Comparison of ENCODE assay signal across 20 cellular contexts in the genomic region with DNA sequence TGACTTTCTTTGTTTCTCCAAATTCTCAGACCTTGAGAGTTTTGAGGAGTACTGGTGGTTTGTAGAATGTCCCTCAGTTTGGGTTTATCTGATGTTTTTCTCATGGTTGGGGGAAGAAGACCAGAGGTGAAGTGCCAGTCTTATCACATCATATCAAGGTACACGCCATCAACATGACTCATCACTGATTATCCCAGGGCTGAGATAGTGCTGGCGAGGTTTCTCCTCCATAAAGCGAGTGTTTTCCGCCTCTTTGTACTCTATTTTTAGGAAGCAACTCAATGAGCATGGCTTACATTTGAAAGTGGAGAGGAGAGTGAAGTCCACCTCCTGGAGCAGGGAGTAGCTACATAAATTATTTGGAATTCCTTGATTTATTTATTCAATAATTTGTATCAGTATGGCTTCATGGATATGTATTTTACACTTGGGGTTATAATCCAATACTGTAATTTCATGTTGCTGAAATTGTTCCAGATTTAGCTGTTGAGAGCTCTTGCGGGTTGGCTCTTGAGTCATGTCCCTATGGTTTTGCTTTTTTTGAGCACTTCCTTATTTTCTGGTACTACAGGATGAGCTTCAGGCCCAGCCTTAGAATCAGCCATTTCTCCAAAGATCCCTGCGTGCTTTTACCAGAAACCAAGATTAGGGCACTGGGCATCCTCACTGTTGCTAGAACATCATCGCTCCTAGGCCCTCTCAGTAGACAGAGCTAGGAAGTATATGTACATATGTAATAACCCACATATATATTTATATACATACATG. TPM values are rescaled to one million over a fixed set of nuclear protein-coding genes. Genes with fewer than 3 reads are reported as not detected.
DNase-seq lines count a peak whose midpoint lies in the region; ATAC-seq, FAIRE-seq and TF ChIP-seq lines count a peak whose summit lies in the region.
"Had no signal": no experiment of that assay in that cellular context is flagged by ENCODE, and none has a peak within 500 bp of the region (broad histone marks: within the 10 kb centered on the region; RNA-seq: fewer than 3 reads in every experiment).

No MANE protein-coding gene starts in this region.

- FAIRE-seq in K562 (lab: Jason Lieb, UNC) = peak; percentile 26

- H3K9ac ChIP-seq in HCT116 (ENCODE audit: low read length) (peak overlapping the region; percentile 17), K562 (ENCODE audit: insufficient read depth in 1 of 2, low read depth in 2 of 2, low read length in 2 of 2) (no peak overlapping the region)

- H3K79me2 ChIP-seq in HCT116 (ENCODE audit: insufficient read depth, low read length) (no peaks in the 10 kb centered on the region), K562 (ENCODE audit: control insufficient read depth, insufficient read depth, low read length) (no peaks in the 10 kb centered on the region)

- H3K27ac ChIP-seq in HCT116 (ENCODE audit: low read depth, low read length) (peak overlapping the region; percentile 2; the same call in 1 of the 2 replicates), K562 (ENCODE audit: extremely low read depth, low read depth, low read length) (no peak overlapping the region)
- H3K27ac ChIP-seq: C4-2B, RWPE1, thyroid gland had no signal

- ATAC-seq in HCT116 (peak; percentile 82), K562 (no peak), mucosa of descending colon (peak; percentile 81)
- ATAC-seq in activated T-cell treated with anti-CD3 and anti-CD28 coated beads, Interleukin-2, amount 50 U/mL, for 4 hours = no peak

- POLR2A ChIA-PET in HCT116 (lab: Charles Lee) (no interaction called here), K562 (lab: Yijun Ruan, JAX) (interaction anchor here (1.1 kb wide), 1 partner anchor 10 kb away, joined by 6 read pairs; no protein-coding TSS in a partner anchor), GM10248 (lab: Yijun Ruan, JAX) (no interaction called here)

- no peak for TF ChIP-seq RAD21 in HCT116 (IDR thresholded peaks at IDR 0.05; ENCODE audit: low read depth)
- no peak for TF ChIP-seq RAD21 in K562 (CRISPR knock-in tag; conservative IDR thresholded peaks at IDR 0.05 in 1 of 2, IDR thresholded peaks at IDR 0.05 in 1 of 2)

- peak overlapping the region; percentile 74 for H3K4me2 ChIP-seq in HCT116 (ENCODE audit: low read length)
- peak overlapping the region; percentile 49; the same call in 1 of the 2 replicates for H3K4me2 ChIP-seq in K562 (ENCODE audit: insufficient read depth, low read length)

- in situ Hi-C loops in K562 (cut with MboI) = no loop called here

- H3K9me3 ChIP-seq in HCT116 (ENCODE audit: control insufficient read depth in 1 of 2, insufficient read depth in 1 of 2, low read depth in 1 of 2, low read length in 2 of 2) = no peaks in the 10 kb centered on the region
- H3K9me3 ChIP-seq in K562 (replicated peaks; ENCODE audit: control insufficient read depth, insufficient read depth, low read depth, low read length) = peaks cover 3% of the 10 kb centered on the region; the same call in 1 of the 2 replicates
- peaks cover 1% of the 10 kb centered on the region for H3K9me3 ChIP-seq in mucosa of descending colon
- H3K9me3 ChIP-seq: adrenal gland, thyroid gland had no signal

- H3K9me2 ChIP-seq in HCT116 (ENCODE audit: insufficient read depth) = no peaks in the 10 kb centered on the region

- H3K4me3 ChIP-seq in HCT116 (replicated peaks in 1 of 2; ENCODE audit: low read depth in 1 of 2, low read length in 2 of 2) = peak overlapping the region in 1 of 2 experiments; percentile 42; a peak in 2 of 4 replicates
- no peak overlapping the region for H3K4me3 ChIP-seq in K562
- H3K4me3 ChIP-seq in mucosa of descending colon = no peak overlapping the region
- H3K4me3 ChIP-seq: adrenal gland, thyroid gland had no signal

- peaks cover 37% of the 10 kb centered on the region for H3K27me3 Mint-ChIP-seq in activated T-cell treated with anti-CD3 and anti-CD28 coated beads, Interleukin-2, amount 50 U/mL, for 4 hours (ENCODE audit: low read depth)

- no peaks in the 10 kb centered on the region for H3K36me3 ChIP-seq in HCT116 (ENCODE audit: control insufficient read depth in 1 of 2, insufficient read depth in 2 of 2, low read length in 2 of 2)
- H3K36me3 ChIP-seq in K562 (ENCODE audit: control insufficient read depth, insufficient read depth, low read length) = no peaks in the 10 kb centered on the region
- H3K36me3 ChIP-seq in mucosa of descending colon (ENCODE audit: low read depth) = no peaks in the 10 kb centered on the region
- H3K36me3 ChIP-seq: adrenal gland, thyroid gland had no signal

- peaks cover 10% of the 10 kb centered on the region for H3K9me3 Mint-ChIP-seq in activated T-cell treated with anti-CD3 and anti-CD28 coated beads, Interleukin-2, amount 50 U/mL, for 4 hours

- peak overlapping the region; percentile 100 for H2AFZ ChIP-seq in HCT116 (ENCODE audit: low read depth, low read length, poor library complexity, severe bottlenecking)
- peak overlapping the region; percentile 60; the same call in 1 of the 2 replicates for H2AFZ ChIP-seq in K562 (ENCODE audit: low read depth, low read length)

- peaks cover 9 to 23% of the 10 kb centered on the region in 2 experiments; a peak in 3 of 4 replicates for H3K4me1 ChIP-seq in HCT116 (ENCODE audit: control insufficient read depth in 1 of 2, insufficient read depth in 2 of 2, low read length in 2 of 2)
- peaks cover 0 to 11% of the 10 kb centered on the region in 2 experiments; a peak in 3 of 5 replicates for H3K4me1 ChIP-seq in K562 (replicated peaks in 1 of 2; ENCODE audit: control insufficient read depth in 2 of 2, insufficient read depth in 2 of 2, low read length in 2 of 2)
- no peaks in the 10 kb centered on the region for H3K4me1 ChIP-seq in mucosa of descending colon (ENCODE audit: low read depth)
- H3K4me1 ChIP-seq: adrenal gland, thyroid gland had no signal

- H4K20me1 ChIP-seq in HCT116 (ENCODE audit: insufficient read depth) (no peaks in the 10 kb centered on the region), K562 (replicated peaks; ENCODE audit: control insufficient read depth, insufficient read depth, low read length) (no peaks in the 10 kb centered on the region)

- TF ChIP-seq EP300 in K562 (IDR thresholded peaks at IDR 0.05; ENCODE audit: low read length) = peak; percentile 40; the same call in 1 of the 2 replicates

- CTCF ChIA-PET in HCT116 (lab: Charles Lee) (interaction anchor here (1.2 kb wide), 1 partner anchor 11 kb away, joined by 6 read pairs; no protein-coding TSS in a partner anchor), K562 (lab: Yijun Ruan, JAX; ENCODE audit: low intra/inter-chr PET ratio) (no interaction called here), GM10248 (lab: Yijun Ruan, JAX) (interaction anchor here (1.2 to 6.5 kb wide), 8 partner anchors 12 to 129 kb away, joined by 4 to 85 read pairs (median 13); partner anchors contain the start of genes DCANP1 and MACROH2A1)

- no peak overlapping the region for H3K4me3 Mint-ChIP-seq in activated T-cell treated with anti-CD3 and anti-CD28 coated beads, Interleukin-2, amount 50 U/mL, for 4 hours

- no peaks in the 10 kb centered on the region for H3K4me1 Mint-ChIP-seq in activated T-cell treated with anti-CD3 and anti-CD28 coated beads, Interleukin-2, amount 50 U/mL, for 4 hours (ENCODE audit: low read depth)

- DNase-seq in HCT116 (ENCODE audit: low read depth, low spot score) (peak; percentile 29), NOMO-1 treated with DMSO at 0.1 percent for 48 hours (lab: John Stamatoyannopoulos, UW; ENCODE audit: unreplicated experiment) (peak; percentile 83), K562 (ENCODE audit: extremely low read depth in 1 of 4, low spot score in 3 of 4) (peak in 1 of 4 experiments; percentile 35), mucosa of descending colon (no peak), GM20000 (ENCODE audit: low spot score) (no peak), GM10248 (ENCODE audit: extremely low spot score) (no peak), NCI-H187 treated with DMSO at 0.1 percent for 48 hours (lab: John Stamatoyannopoulos, UW) (no peak)
- DNase-seq in activated T-cell treated with anti-CD3 and anti-CD28 coated beads, Interleukin-2, amount 50 U/mL, for 4 hours = no peak
- DNase-seq: adrenal gland; NCI-H1694; NCI-H524 treated with DMSO at 0.1 percent for 48 hours; retina; stimulated activated CD4-positive, alpha-beta T cell treated with anti-CD3 and anti-CD28 coated beads, Interleukin-2, amount 100 ng/mL, for 24 hours; stimulated activated CD8-positive, alpha-beta memory T cell treated with anti-CD3 and anti-CD28 coated beads, Interleukin-4, amount 100 ng/mL, for 48 hours; T-helper 9 cell; thyroid gland had no signal

- RAD21 ChIA-PET in HCT116 (lab: Charles Lee; ENCODE audit: low non-redundant PET in 1 of 2, low total read pairs in 2 of 2, uncharacterized antibody in 2 of 2, unreplicated experiment in 2 of 2) = no interaction called here

- BruUV-seq in HCT116 (replicated peaks; lab: Mats Ljungman, UMichigan) (no TSS peak), K562 (replicated peaks; lab: Mats Ljungman, UMichigan) (no TSS peak)

- H3K27me3 ChIP-seq in HCT116 (ENCODE audit: insufficient read depth, low read length) (no peaks in the 10 kb centered on the region), K562 (ENCODE audit: control insufficient read depth in 2 of 2, insufficient read depth in 2 of 2, low read length in 2 of 2) (no peaks in the 10 kb centered on the region)
- H3K27me3 ChIP-seq: adrenal gland, thyroid gland had no signal

- TF ChIP-seq POLR2A in HCT116 (IDR thresholded peaks at IDR 0.05; ENCODE audit: borderline replicate concordance, extremely low read depth, insufficient read depth, insufficient read length) = no peak
- TF ChIP-seq POLR2A in K562 (conservative IDR thresholded peaks at IDR 0.05) = no peak

- H3K36me3 Mint-ChIP-seq in activated T-cell treated with anti-CD3 and anti-CD28 coated beads, Interleukin-2, amount 50 U/mL, for 4 hours (ENCODE audit: insufficient read depth) = peaks cover 3% of the 10 kb centered on the region

- TF ChIP-seq CTCF in HCT116 (IDR thresholded peaks at IDR 0.05 in 2 of 3, conservative IDR thresholded peaks at IDR 0.05 in 1 of 3; ENCODE audit: borderline replicate concordance in 1 of 3, insufficient read depth in 1 of 3, low read depth in 2 of 3, low read length in 2 of 3) = no peak
- no peak for TF ChIP-seq CTCF in K562 (IDR thresholded peaks at IDR 0.05 in 2 of 3, conservative IDR thresholded peaks at IDR 0.05 in 1 of 3; ENCODE audit: insufficient read depth in 2 of 3, low read depth in 1 of 3, low read length in 3 of 3)
- TF ChIP-seq CTCF in mucosa of descending colon (IDR thresholded peaks at IDR 0.05) = no peak
- TF ChIP-seq CTCF in GM20000 (IDR thresholded peaks at IDR 0.05; ENCODE audit: extremely low read depth, missing control alignments) = no peak
- no peak for TF ChIP-seq CTCF in GM10248 (IDR thresholded peaks at IDR 0.05; ENCODE audit: control extremely low read depth, extremely low read depth, low read depth, missing control alignments)

- WGBS in K562 (ENCODE audit: insufficient coverage, low coverage, missing lambda C conversion rate) = 20% methylated on average over 7 of the region's 7 CpGs

- no peaks in the 10 kb centered on the region for H3K9me1 ChIP-seq in K562 (ENCODE audit: control insufficient read depth, insufficient read depth, low read length)

- intact Hi-C loops in HCT116 (cut with micrococcal nuclease) = no loop called here
- intact Hi-C loops in K562 (cut with micrococcal nuclease) = loop anchor here (10.0 kb wide), 1 partner anchor 219 kb away; no protein-coding TSS in a partner anchor
- intact Hi-C loops in mucosa of descending colon (cut with DNase I, micrococcal nuclease) = no loop called here

RNA-seq across cellular contexts. Expression of gene DCANP1, which starts 23.8 kb away (rescaled TPM):
- total RNA-seq in HCT116 (2021; ENCODE audit: unreplicated experiment) (not detected), K562 (2014; rRNA removed) (not detected in 2 replicates), K562 (2014; rRNA removed; fragmentation: Illumina TruSeq; extraction: Trizol) (not detected in 2 replicates), K562 (2015; rRNA removed; fragmentation: Illumina TruSeq; extraction: Trizol) (not detected in 2 replicates), K562 (2021) (not detected in 2 replicates), mucosa of descending colon (not detected)
- polyA plus RNA-seq in HCT116 (2012) = not detected in 2 replicates
- total RNA-seq in K562 (2011; cell fraction: chromatin; rRNA removed; ENCODE audit: low replicate concordance) = not detected in 2 replicates
- not detected in 2 replicates for total RNA-seq in K562 (2011; cell fraction: nucleolus; rRNA removed)
- total RNA-seq in K562 (2011; cell fraction: nucleoplasm; rRNA removed) = not detected in 2 replicates
- polyA plus RNA-seq in K562 (2011; rRNA removed) (not detected in 2 replicates), K562 (2014; fragmentation: Illumina TruSeq; extraction: Trizol) (not detected in 2 replicates), K562 (2014; fragmentation: Nextera tagmentation; extraction: Ambion mirVana) (not detected), K562 (2014; rRNA removed) (not detected in 2 replicates)
- polyA plus RNA-seq in K562 (2011; cell fraction: cytosol; rRNA removed) = not detected in 2 replicates
- not detected in 2 replicates for polyA plus RNA-seq in K562 (2011; cell fraction: nucleus; rRNA removed)
- not detected in 2 replicates for polyA plus RNA-seq in K562 (2012)
- polyA minus RNA-seq in K562 (2011; rRNA and poly(A)+ RNA removed) = not detected in 2 replicates
- not detected in 2 replicates for polyA minus RNA-seq in K562 (2011; cell fraction: cytosol; rRNA and poly(A)+ RNA removed)
- not detected in 2 replicates for polyA minus RNA-seq in K562 (2011; cell fraction: nucleus; rRNA and poly(A)+ RNA removed)
- not detected for total RNA-seq in activated T-cell treated with anti-CD3 and anti-CD28 coated beads, Interleukin-2, amount 50 U/mL, for 4 hours
- total RNA-seq: adrenal gland, HT1080, kidney epithelial cell, thyroid gland had no signal

RNA-seq across cellular contexts. Expression of gene MACROH2A1, which starts 24.3 kb away (rescaled TPM):
- total RNA-seq in HCT116 (2021; ENCODE audit: unreplicated experiment) (218 TPM), K562 (2014; rRNA removed) (289 and 378 TPM in 2 replicates), K562 (2014; rRNA removed; fragmentation: Illumina TruSeq; extraction: Trizol) (193 and 194 TPM in 2 replicates), K562 (2015; rRNA removed; fragmentation: Illumina TruSeq; extraction: Trizol) (232 and 234 TPM in 2 replicates), K562 (2021) (211 and 235 TPM in 2 replicates), mucosa of descending colon (100 to 1,000 TPM; 170 to 255 (median 243) TPM)
- 150 and 174 TPM in 2 replicates for polyA plus RNA-seq in HCT116 (2012)
- total RNA-seq in K562 (2011; cell fraction: chromatin; rRNA removed; ENCODE audit: low replicate concordance) = 156 and 209 TPM in 2 replicates
- 99.9 and 110 TPM in 2 replicates for total RNA-seq in K562 (2011; cell fraction: nucleolus; rRNA removed)
- 185 and 322 TPM in 2 replicates for total RNA-seq in K562 (2011; cell fraction: nucleoplasm; rRNA removed)
- polyA plus RNA-seq in K562 (2011; rRNA removed) (134 and 150 TPM in 2 replicates), K562 (2014; fragmentation: Illumina TruSeq; extraction: Trizol) (244 and 259 TPM in 2 replicates), K562 (2014; fragmentation: Nextera tagmentation; extraction: Ambion mirVana) (10 to 100 TPM; 44.9 to 52.0 TPM), K562 (2014; rRNA removed) (184 and 205 TPM in 2 replicates)
- polyA plus RNA-seq in K562 (2011; cell fraction: cytosol; rRNA removed) = 96.8 and 139 TPM in 2 replicates
- polyA plus RNA-seq in K562 (2011; cell fraction: nucleus; rRNA removed) = 246 and 303 TPM in 2 replicates
- polyA plus RNA-seq in K562 (2012) = 208 and 210 TPM in 2 replicates
- 117 and 121 TPM in 2 replicates for polyA minus RNA-seq in K562 (2011; rRNA and poly(A)+ RNA removed)
- polyA minus RNA-seq in K562 (2011; cell fraction: cytosol; rRNA and poly(A)+ RNA removed) = 72.7 and 77.6 TPM in 2 replicates
- polyA minus RNA-seq in K562 (2011; cell fraction: nucleus; rRNA and poly(A)+ RNA removed) = 133 and 180 TPM in 2 replicates
- 100 to 1,000 TPM; 204 to 234 (median 207) TPM for total RNA-seq in activated T-cell treated with anti-CD3 and anti-CD28 coated beads, Interleukin-2, amount 50 U/mL, for 4 hours

RNA-seq across cellular contexts. Expression of gene TIFAB, which starts 28.8 kb away (rescaled TPM):
- not detected for total RNA-seq in HCT116 (2021; ENCODE audit: unreplicated experiment)
- polyA plus RNA-seq in HCT116 (2012) = not detected in 2 replicates
- total RNA-seq in K562 (2011; cell fraction: chromatin; rRNA removed; ENCODE audit: low replicate concordance) = not detected in 2 replicates
- total RNA-seq in K562 (2011; cell fraction: nucleolus; rRNA removed) = not detected in 2 replicates
- total RNA-seq in K562 (2011; cell fraction: nucleoplasm; rRNA removed) = not detected in 2 replicates
- not detected in 2 replicates for total RNA-seq in K562 (2014; rRNA removed)
- total RNA-seq in K562 (2014; rRNA removed; fragmentation: Illumina TruSeq; extraction: Trizol) = not detected in 2 replicates
- total RNA-seq in K562 (2015; rRNA removed; fragmentation: Illumina TruSeq; extraction: Trizol) = not detected in 2 replicates
- not detected in 2 replicates for total RNA-seq in K562 (2021)
- not detected in 2 replicates for polyA plus RNA-seq in K562 (2011; rRNA removed)
- polyA plus RNA-seq in K562 (2011; cell fraction: cytosol; rRNA removed) = 0.01 TPM in 1 of 2 replicates, not detected in the other
- polyA plus RNA-seq in K562 (2011; cell fraction: nucleus; rRNA removed) = not detected in 2 replicates
- not detected in 2 replicates for polyA plus RNA-seq in K562 (2012)
- polyA plus RNA-seq in K562 (2014; fragmentation: Illumina TruSeq; extraction: Trizol) = not detected in 2 replicates
- polyA plus RNA-seq in K562 (2014; fragmentation: Nextera tagmentation; extraction: Ambion mirVana) = not detected
- polyA plus RNA-seq in K562 (2014; rRNA removed) = not detected in 2 replicates
- not detected in 2 replicates for polyA minus RNA-seq in K562 (2011; rRNA and poly(A)+ RNA removed)
- polyA minus RNA-seq in K562 (2011; cell fraction: cytosol; rRNA and poly(A)+ RNA removed) = not detected in 2 replicates
- polyA minus RNA-seq in K562 (2011; cell fraction: nucleus; rRNA and poly(A)+ RNA removed) = not detected in 2 replicates
- under 1 TPM; 0.28 to 0.36 (median 0.29) TPM for total RNA-seq in mucosa of descending colon
- total RNA-seq in activated T-cell treated with anti-CD3 and anti-CD28 coated beads, Interleukin-2, amount 50 U/mL, for 4 hours = not detected
- total RNA-seq: adrenal gland, HT1080, kidney epithelial cell, thyroid gland had no signal

Comparison
In these comparisons a context has a peak if more than half of its experiments do, and no peak if none do; other contexts are left out.
1. ATAC-seq: peak in HCT116 (single experiment) and mucosa of descending colon (single experiment); none in K562 (single experiment) and activated T-cell treated with anti-CD3 and anti-CD28 coated beads, Interleukin-2, amount 50 U/mL, for 4 hours (0 of 2).
2. DNase-seq: peak in HCT116 (single experiment) and NOMO-1 treated with DMSO at 0.1 percent for 48 hours (single experiment); none in mucosa of descending colon (0 of 3), activated T-cell treated with anti-CD3 and anti-CD28 coated beads, Interleukin-2, amount 50 U/mL, for 4 hours (single experiment), GM20000 (single experiment), GM10248 (single experiment) and NCI-H187 treated with DMSO at 0.1 percent for 48 hours (single experiment).
3. Of the 22 proteins assayed by ChIP-seq in both K562 and HCT116: peak only in K562: none; only in HCT116: CBX3, MAX and SP1; in both: FOSL1 and JUND; in neither: 16; mixed calls (peak in some experiments, not most) for 1.